In the genomic region with DNA sequence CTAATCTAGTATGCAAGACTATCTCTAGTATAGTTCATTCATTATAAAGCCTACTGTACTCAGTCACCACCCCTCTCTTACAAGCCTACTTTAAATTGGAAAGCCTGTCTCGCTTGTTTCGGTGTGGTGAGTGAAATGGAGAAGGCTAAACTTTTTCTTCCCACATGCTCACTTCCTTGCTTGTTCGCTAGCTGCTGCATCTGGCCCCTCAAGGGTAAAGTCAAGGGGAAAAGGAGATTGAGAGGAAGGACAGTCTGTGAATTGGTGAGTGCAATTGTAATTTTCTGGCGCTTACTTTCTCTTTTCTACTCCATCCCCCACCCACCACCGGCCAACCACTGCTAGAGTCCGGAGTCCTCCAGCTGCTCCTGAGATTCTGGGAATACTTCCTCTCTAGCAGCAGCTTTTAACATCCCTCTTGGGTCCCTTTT, we compare ENCODE assay signal across 10 cellular contexts. TPM values are rescaled to one million over a fixed set of nuclear protein-coding genes. Genes with fewer than 3 reads are reported as not detected.
DNase-seq lines count a peak whose midpoint lies in the region; ATAC-seq and TF ChIP-seq lines count a peak whose summit lies in the region.
"Had no signal": no experiment of that assay in that cellular context is flagged by ENCODE, and none has a peak within 500 bp of the region (broad histone marks: within the 10 kb centered on the region; RNA-seq: fewer than 3 reads in every experiment).

No MANE protein-coding gene starts in this region.

- no peak overlapping the region for H3K18ac ChIP-seq in H9 (ENCODE audit: insufficient read length, low read depth, low read length)

- TF ChIP-seq CTCF in H9 (conservative IDR thresholded peaks at IDR 0.05) = no peak

- H3K79me1 ChIP-seq in H9 (ENCODE audit: insufficient read depth, low read depth, low read length, poor library complexity, severe bottlenecking) = no peaks in the 10 kb centered on the region

- H3K4ac ChIP-seq in H9 (ENCODE audit: low read depth, low read length) = no peak overlapping the region

- no peak overlapping the region for H3K27ac Mint-ChIP-seq in H9

- H3T11ph ChIP-seq in H9 (ENCODE audit: low read length) = no peak overlapping the region

- no peaks in the 10 kb centered on the region for H3K27me3 ChIP-seq in H9 (ENCODE audit: insufficient read depth, low read length)
- H3K27me3 ChIP-seq: right lobe of liver had no signal

- H3K23me2 ChIP-seq in H9 (ENCODE audit: insufficient read length, low read depth, low read length, poor library complexity, severe bottlenecking) = no peaks in the 10 kb centered on the region

- no peak overlapping the region for H3K4me3 Mint-ChIP-seq in H9

- H3K9me3 ChIP-seq in H9 (ENCODE audit: control insufficient read depth, low read depth, low read length) = no peaks in the 10 kb centered on the region
- H3K9me3 ChIP-seq: right lobe of liver had no signal

- no peaks in the 10 kb centered on the region for H3K4me1 ChIP-seq in H9 (ENCODE audit: insufficient read depth, low read length)
- H3K4me1 ChIP-seq: right lobe of liver had no signal

- H4K20me1 ChIP-seq in H9 (ENCODE audit: control insufficient read depth, insufficient read depth, insufficient read length) = no peaks in the 10 kb centered on the region

- no peak overlapping the region for H3K4me2 ChIP-seq in H9 (ENCODE audit: insufficient read depth, insufficient read length, low read length)

- H2BK12ac ChIP-seq in H9 (ENCODE audit: insufficient read length, low read depth, low read length) = no peak overlapping the region

- H3K27me3 Mint-ChIP-seq in H9 (ENCODE audit: low read depth) = no peaks in the 10 kb centered on the region

- no peak overlapping the region for H2BK15ac ChIP-seq in H9 (ENCODE audit: low read depth, low read length)

- WGBS in H9 (ENCODE audit: extremely low coverage, insufficient read length, low lambda C conversion rate) = no CpG with 5 or more reads among the region's 6 CpGs

- H4K91ac ChIP-seq in H9 (ENCODE audit: insufficient read length, low read depth, low read length) = no peak overlapping the region

- no peak overlapping the region for H2BK5ac ChIP-seq in H9 (ENCODE audit: insufficient read length, low read length)

- peak overlapping the region; percentile 50 for H2AFZ ChIP-seq in H9 (ENCODE audit: low read length)

- no peak overlapping the region for H3K14ac ChIP-seq in H9 (ENCODE audit: insufficient read depth, low read length)

- H3K79me2 ChIP-seq in H9 (ENCODE audit: insufficient read depth, low read length) = no peaks in the 10 kb centered on the region

- H4K8ac ChIP-seq in H9 (replicated peaks; ENCODE audit: insufficient read length, low read depth, low read length) = no peak overlapping the region

- H2AK5ac ChIP-seq in H9 (ENCODE audit: insufficient read length, low read length) = no peak overlapping the region

- no peak overlapping the region for H3K27ac ChIP-seq in H9 (ENCODE audit: insufficient read length, low read depth, low read length)
- H3K27ac ChIP-seq: right lobe of liver had no signal

- no peaks in the 10 kb centered on the region for H3K9me3 Mint-ChIP-seq in H9

- no peak overlapping the region for H4K5ac ChIP-seq in H9 (ENCODE audit: insufficient read length, low read depth, low read length)

- no peak for DNase-seq in H9
- DNase-seq in NOMO-1 treated with DMSO at 0.1 percent for 48 hours (lab: John Stamatoyannopoulos, UW; ENCODE audit: unreplicated experiment) = peak; percentile 37
- peak; percentile 72 for DNase-seq in medulla oblongata (ENCODE audit: extremely low spot score)
- no peak for DNase-seq in NCI-H1417 treated with DMSO at 0.1 percent for 48 hours (lab: John Stamatoyannopoulos, UW)
- no peak for DNase-seq in T1000 (lab: John Stamatoyannopoulos, UW)
- DNase-seq in NCI-H1092 (lab: John Stamatoyannopoulos, UW) = no peak
- DNase-seq in GM19238 (ENCODE audit: insufficient read length, low spot score) = no peak
- DNase-seq: IMR-90, right lobe of liver had no signal

- no peak overlapping the region for H3K56ac ChIP-seq in H9 (ENCODE audit: insufficient read length, low read depth, low read length)

- ATAC-seq in GM18858 (IDR thresholded peaks at IDR 0.05; ENCODE audit: unreplicated experiment) = peak; percentile 57

- H3K36me3 Mint-ChIP-seq in H9 (ENCODE audit: insufficient read depth in 1 of 3, low read depth in 3 of 3) = no peaks in the 10 kb centered on the region

- H3K4me1 Mint-ChIP-seq in H9 = peaks cover 5 to 6% of the 10 kb centered on the region in 2 experiments

- H2BK20ac ChIP-seq in H9 (ENCODE audit: low read depth, low read length, poor library complexity, severe bottlenecking) = no peak overlapping the region

- H3K9ac ChIP-seq in H9 (ENCODE audit: extremely low read depth, insufficient read length, low read length) = no peak overlapping the region

- no peak overlapping the region for H3K23ac ChIP-seq in H9 (ENCODE audit: insufficient read length, low read depth, low read length)

- H2BK120ac ChIP-seq in H9 (ENCODE audit: low read depth, low read length, poor library complexity, severe bottlenecking) = no peak overlapping the region

RNA-seq across cellular contexts. Expression of gene ARAP2, which starts 12.1 kb away (rescaled TPM):
- total RNA-seq in H9 (2021) = 6.3 TPM in 2 replicates

RNA-seq across cellular contexts. Expression of gene DTHD1, which starts 25.0 kb away (rescaled TPM):
- not detected in 2 replicates for total RNA-seq in H9 (2021)
- total RNA-seq: IMR-90 had no signal

Comparison
In these comparisons a context has a peak if more than half of its experiments do, and no peak if none do; other contexts are left out.
1. DNase-seq: peak in NOMO-1 treated with DMSO at 0.1 percent for 48 hours (single experiment) and medulla oblongata (single experiment); none in H9 (single experiment), NCI-H1417 treated with DMSO at 0.1 percent for 48 hours (single experiment), T1000 (single experiment), NCI-H1092 (single experiment) and GM19238 (single experiment).